22 cellular contexts compared by ENCODE assay signal in the genomic region with DNA sequence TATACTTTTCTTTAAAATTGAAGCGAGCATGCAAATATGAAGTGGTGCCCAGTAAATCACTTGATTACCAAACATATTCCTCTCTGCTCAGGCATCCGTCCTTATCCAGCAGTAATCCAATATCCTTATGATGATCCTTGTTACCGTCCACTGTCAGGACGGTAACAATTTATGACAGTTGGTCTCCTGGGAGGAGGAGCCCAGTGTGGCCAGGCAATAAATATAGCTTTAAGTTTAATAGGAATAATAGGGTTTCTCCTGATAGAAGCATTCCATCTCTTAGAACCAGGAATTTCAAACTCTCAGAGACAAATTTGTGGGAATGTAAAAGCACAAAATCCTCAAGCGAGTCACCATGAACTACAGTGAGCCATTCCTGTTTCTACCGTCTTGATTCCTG.
"Had no signal": no experiment of that assay in that cellular context is flagged by ENCODE, and none has a peak within 500 bp of the region (broad histone marks: within the 10 kb centered on the region; RNA-seq: fewer than 3 reads in every experiment).

No MANE protein-coding gene starts in this region.

- H3K36me3 ChIP-seq: gastrocnemius medialis, neutrophil, pancreas, right atrium auricular region, stomach, thyroid gland, vagina had no signal

- H3K4me3 Mint-ChIP-seq: memory B cell; natural killer cell; neural crest cell; stimulated activated effector memory CD8-positive, alpha-beta T cell treated with anti-CD3 and anti-CD28 coated beads, Interleukin-12 subunit alpha, Interleukin-12 subunit beta, amount 100 ng/mL, for 72 hours had no signal

- H3K27me3 ChIP-seq: gastrocnemius medialis, neutrophil, pancreas, right atrium auricular region, stomach, thyroid gland, vagina had no signal

- H3K27me3 Mint-ChIP-seq: memory B cell had no signal

- H3K27ac Mint-ChIP-seq: memory B cell; natural killer cell; stimulated activated effector memory CD8-positive, alpha-beta T cell treated with anti-CD3 and anti-CD28 coated beads, Interleukin-12 subunit alpha, Interleukin-12 subunit beta, amount 100 ng/mL, for 72 hours had no signal

- H3K4me1 ChIP-seq: gastrocnemius medialis, pancreas, right atrium auricular region, thyroid gland, vagina had no signal

- H3K9me3 ChIP-seq: gastrocnemius medialis, neutrophil, pancreas, right atrium auricular region, stomach, thyroid gland, vagina had no signal

- DNase-seq: cortex of kidney; effector CD4-positive, alpha-beta T cell; foreskin fibroblast; gastrocnemius medialis; head of caudate nucleus; natural killer cell; pancreas; stimulated activated CD4-positive, alpha-beta T cell treated with anti-CD3 and anti-CD28 coated beads, Interleukin-2, amount 100 ng/mL, for 24 hours; stimulated activated CD4-positive, alpha-beta T cell treated with anti-CD3 and anti-CD28 coated beads, Interleukin-4, amount 100 ng/mL, for 24 hours; stimulated activated naive CD4-positive, alpha-beta T cell treated with Interleukin-2 at 50 U/mL for 16 hours; stomach; thyroid gland; trophoblast cell had no signal

- H3K36me3 Mint-ChIP-seq: memory B cell; natural killer cell; stimulated activated effector memory CD8-positive, alpha-beta T cell treated with anti-CD3 and anti-CD28 coated beads, Interleukin-12 subunit alpha, Interleukin-12 subunit beta, amount 100 ng/mL, for 72 hours had no signal

- ATAC-seq: gastrocnemius medialis; left lobe of liver; natural killer cell; pancreas; sciatic nerve; stimulated activated effector memory CD8-positive, alpha-beta T cell treated with anti-CD3 and anti-CD28 coated beads, Interleukin-12 subunit alpha, Interleukin-12 subunit beta, amount 100 ng/mL, for 72 hours had no signal

- H3K4me3 ChIP-seq: gastrocnemius medialis, lung, pancreas, right atrium auricular region, stomach, thyroid gland, vagina had no signal

- H3K27ac ChIP-seq: gastrocnemius medialis, neutrophil, pancreas, right atrium auricular region, stomach, thyroid gland, vagina had no signal

- H3K9me3 Mint-ChIP-seq: memory B cell; stimulated activated effector memory CD8-positive, alpha-beta T cell treated with anti-CD3 and anti-CD28 coated beads, Interleukin-12 subunit alpha, Interleukin-12 subunit beta, amount 100 ng/mL, for 72 hours had no signal

- H3K4me1 Mint-ChIP-seq: memory B cell; natural killer cell; neural crest cell; stimulated activated effector memory CD8-positive, alpha-beta T cell treated with anti-CD3 and anti-CD28 coated beads, Interleukin-12 subunit alpha, Interleukin-12 subunit beta, amount 100 ng/mL, for 72 hours had no signal
